In genomic region chr4:133484287-133484686, GRCh38 we compare ENCODE assay signal across 12 cellular contexts.
DNase-seq lines count a peak whose midpoint lies in the region; ATAC-seq, FAIRE-seq and TF ChIP-seq lines count a peak whose summit lies in the region.
"Had no signal": no experiment of that assay in that cellular context is flagged by ENCODE, and none has a peak within 500 bp of the region (broad histone marks: within the 10 kb centered on the region; RNA-seq: fewer than 3 reads in every experiment).

No MANE protein-coding gene starts in this region.

- WGBS in mesendoderm (ENCODE audit: extremely low coverage, insufficient coverage, low lambda C conversion rate): no CpG with 5 or more reads among the region's 2 CpGs
- WGBS in aorta, 2 donors: 40 to 47% methylated on average over 2 of the region's 2 CpGs

- H4K8ac ChIP-seq in mesendoderm (ENCODE audit: low read depth, low read length): no peak overlapping the region

- no peaks in the 10 kb centered on the region for H4K20me1 ChIP-seq in SU-DHL-6 (ENCODE audit: low read depth, low read length)

- no peak overlapping the region for H3K9ac ChIP-seq in SU-DHL-6 (ENCODE audit: low read length)
- H3K9ac ChIP-seq in mesendoderm (ENCODE audit: low read length): no peak overlapping the region

- H3K9me2 ChIP-seq in SU-DHL-6 (replicated peaks; ENCODE audit: insufficient read depth, low read length): no peaks in the 10 kb centered on the region

- H3K4me3 ChIP-seq in SU-DHL-6 (ENCODE audit: insufficient read depth, low read length, poor library complexity, severe bottlenecking) (no peak overlapping the region), mesendoderm (ENCODE audit: low read length) (no peak overlapping the region), aorta (ENCODE audit: low read length in 2 of 2) (no peak overlapping the region)
- H3K4me3 ChIP-seq: GM23338, Peyer's patch had no signal

- peak overlapping the region; percentile 97 for H3K18ac ChIP-seq in mesendoderm (ENCODE audit: low read length)

- no peak for ATAC-seq in aorta (ENCODE audit: low FRiP score)
- ATAC-seq: Right ventricle myocardium inferior had no signal

- FAIRE-seq in D721Med (lab: Jason Lieb, UNC): no peak

- no peak overlapping the region for H2AK5ac ChIP-seq in mesendoderm (ENCODE audit: low read length)

- H3K27ac ChIP-seq in SU-DHL-6 (ENCODE audit: low read depth, low read length): no peak overlapping the region
- H3K27ac ChIP-seq in mesendoderm (ENCODE audit: low read depth, low read length): no peak overlapping the region
- H3K27ac ChIP-seq in aorta (ENCODE audit: low read depth in 1 of 2, low read length in 2 of 2): no peak overlapping the region
- H3K27ac ChIP-seq: Peyer's patch had no signal

- no peak overlapping the region for H3K4ac ChIP-seq in mesendoderm (ENCODE audit: low read depth, low read length)

- no peaks in the 10 kb centered on the region for H3K79me2 ChIP-seq in SU-DHL-6 (ENCODE audit: insufficient read depth, low read length)
- H3K79me2 ChIP-seq in mesendoderm (ENCODE audit: control insufficient read depth, insufficient read depth, low read length): no peaks in the 10 kb centered on the region

- peak overlapping the region; percentile 22 for H3K56ac ChIP-seq in mesendoderm (ENCODE audit: low read length)

- H3K36me3 ChIP-seq in SU-DHL-6 (ENCODE audit: low read length): no peaks in the 10 kb centered on the region
- no peaks in the 10 kb centered on the region for H3K36me3 ChIP-seq in mesendoderm (ENCODE audit: control insufficient read depth, insufficient read depth, low read length)
- H3K36me3 ChIP-seq in aorta (ENCODE audit: control insufficient read depth in 1 of 2, insufficient read depth in 2 of 2, low read length in 1 of 2): no peaks in the 10 kb centered on the region
- H3K36me3 ChIP-seq: Peyer's patch had no signal

- no peak overlapping the region for H2BK120ac ChIP-seq in mesendoderm (ENCODE audit: low read depth, low read length)

- H3K4me1 ChIP-seq in mesendoderm (ENCODE audit: control insufficient read depth, low read depth, low read length): no peaks in the 10 kb centered on the region
- no peaks in the 10 kb centered on the region for H3K4me1 ChIP-seq in aorta (ENCODE audit: control insufficient read depth in 1 of 2, insufficient read depth in 2 of 2, low read length in 2 of 2)
- H3K4me1 ChIP-seq: Peyer's patch had no signal

- H3K27me3 ChIP-seq in SU-DHL-6 (ENCODE audit: low read length): no peaks in the 10 kb centered on the region
- H3K27me3 ChIP-seq in mesendoderm (ENCODE audit: insufficient read depth, low read length, poor library complexity): no peaks in the 10 kb centered on the region
- no peaks in the 10 kb centered on the region for H3K27me3 ChIP-seq in aorta (ENCODE audit: control insufficient read depth in 1 of 2, insufficient read depth in 2 of 2, low read length in 1 of 2)
- H3K27me3 ChIP-seq: Peyer's patch had no signal

- no peaks in the 10 kb centered on the region for H3F3A ChIP-seq in SU-DHL-6 (ENCODE audit: insufficient read depth)

- H2BK15ac ChIP-seq in mesendoderm (replicated peaks; ENCODE audit: low read depth): no peak overlapping the region

- DNase-seq in DMS153 treated with DMSO at 0.1 percent for 48 hours (lab: John Stamatoyannopoulos, UW; ENCODE audit: unreplicated experiment): peak; percentile 37
- peak; percentile 6 for DNase-seq in NCI-H460 (ENCODE audit: extremely low read depth, low read depth)
- no peak for DNase-seq in mesendoderm
- DNase-seq in D721Med (ENCODE audit: insufficient read length, low spot score): no peak
- DNase-seq in aorta: no peak
- no peak for DNase-seq in occipital lobe (lab: John Stamatoyannopoulos, UW)
- DNase-seq: NCI-H1436 treated with DMSO at 0.1 percent for 48 hours, NCI-H2029 treated with DMSO at 0.1 percent for 48 hours, Peyer's patch had no signal

- H2AFZ ChIP-seq in SU-DHL-6 (ENCODE audit: low read depth, low read length, severe bottlenecking): peak overlapping the region; percentile 41
- H2AFZ ChIP-seq: GM23338 had no signal

- H3K4me2 ChIP-seq in SU-DHL-6 (ENCODE audit: low read depth, low read length, poor library complexity, severe bottlenecking): no peak overlapping the region
- H3K4me2 ChIP-seq in mesendoderm (ENCODE audit: low read length): no peak overlapping the region
- H3K4me2 ChIP-seq: GM23338 had no signal

- no peak overlapping the region for H3K23ac ChIP-seq in mesendoderm (ENCODE audit: low read length)

- intact Hi-C loops in aorta (cut with DNase I): loop anchor here in 1 of 2 donors (2.0 kb wide), 1 partner anchor 337 kb away; no protein-coding TSS in a partner anchor

- no peak overlapping the region for H4K5ac ChIP-seq in mesendoderm (ENCODE audit: low read length)

- TF ChIP-seq CTCF in SU-DHL-6 (IDR thresholded peaks at IDR 0.05; ENCODE audit: insufficient read depth, low read length, poor library complexity, severe bottlenecking) (no peak), D721Med (IDR thresholded peaks at IDR 0.05; ENCODE audit: insufficient read depth, missing control alignments) (no peak)

- H3K9me3 ChIP-seq in SU-DHL-6 (ENCODE audit: insufficient read depth, low read length) (no peaks in the 10 kb centered on the region), aorta (ENCODE audit: control insufficient read depth, low read length) (no peaks in the 10 kb centered on the region)
- H3K9me3 ChIP-seq: Peyer's patch had no signal

- no peak overlapping the region for H2BK5ac ChIP-seq in mesendoderm (ENCODE audit: low read length)

- no peaks in the 10 kb centered on the region for H3K79me1 ChIP-seq in mesendoderm (ENCODE audit: low read length)

Comparison
In these comparisons a context has a peak if more than half of its experiments do, and no peak if none do; other contexts are left out.
1. DNase-seq: peak in DMS153 treated with DMSO at 0.1 percent for 48 hours (single experiment) and NCI-H460 (single experiment); none in mesendoderm (single experiment), D721Med (single experiment), aorta (0 of 2) and occipital lobe (single experiment).